8 cellular contexts compared by ENCODE assay signal in genomic region chr14:36604757-36605505, GRCh38. TPM values are rescaled to one million over a fixed set of nuclear protein-coding genes. Genes with fewer than 3 reads are reported as not detected.
DNase-seq lines count a peak whose midpoint lies in the region; ATAC-seq and TF ChIP-seq lines count a peak whose summit lies in the region.

No MANE protein-coding gene starts in this region.

- H3K4me3 ChIP-seq in MM.1S (ENCODE audit: low read length): no peak overlapping the region
- no peak overlapping the region for H3K4me3 ChIP-seq in PC-3 (ENCODE audit: low read length)
- no peak overlapping the region for H3K4me3 ChIP-seq in tibial artery

- H3K36me3 ChIP-seq in MM.1S (replicated peaks; ENCODE audit: insufficient read depth, low read length) (no peaks in the 10 kb centered on the region), PC-3 (ENCODE audit: low read depth, low read length) (no peaks in the 10 kb centered on the region), tibial artery (no peaks in the 10 kb centered on the region)

- no peaks in the 10 kb centered on the region for H3K79me2 ChIP-seq in MM.1S (ENCODE audit: low read length)
- H3K79me2 ChIP-seq in PC-3 (ENCODE audit: low read length): no peaks in the 10 kb centered on the region

- H3K9me3 ChIP-seq in MM.1S (replicated peaks; ENCODE audit: insufficient read depth, low read length) (no peaks in the 10 kb centered on the region), PC-3 (ENCODE audit: low read length) (no peaks in the 10 kb centered on the region), tibial artery (no peaks in the 10 kb centered on the region)

- no peaks in the 10 kb centered on the region for H3K4me1 ChIP-seq in MM.1S (ENCODE audit: low read length)
- H3K4me1 ChIP-seq in PC-3 (ENCODE audit: insufficient read depth, low read length): no peaks in the 10 kb centered on the region
- H3K4me1 ChIP-seq in tibial artery: no peaks in the 10 kb centered on the region

- no TSS peak for BruUV-seq in PC-3 (replicated peaks; lab: Mats Ljungman, UMichigan)

- H2AFZ ChIP-seq in MM.1S (ENCODE audit: low read length) (no peak overlapping the region), PC-3 (ENCODE audit: low read length) (no peak overlapping the region)

- H3K9ac ChIP-seq in MM.1S (ENCODE audit: low read length) (no peak overlapping the region), PC-3 (ENCODE audit: low read length) (no peak overlapping the region)

- CTCF ChIA-PET in PC-3 (lab: Charles Lee): interaction anchor here (0.6 to 3.7 kb wide), 14 partner anchors 23 to 1531 kb away, joined by 3 to 100 read pairs (median 8); no protein-coding TSS in a partner anchor

- H3K9me2 ChIP-seq in MM.1S (replicated peaks; ENCODE audit: insufficient read depth, low read length) (no peaks in the 10 kb centered on the region), PC-3 (replicated peaks; ENCODE audit: low read length) (no peaks in the 10 kb centered on the region)

- peak; percentile 56 for TF ChIP-seq CTCF in MM.1S (IDR thresholded peaks at IDR 0.05; ENCODE audit: low read length)
- peak; percentile 87 for TF ChIP-seq CTCF in PC-3 (conservative IDR thresholded peaks at IDR 0.05; ENCODE audit: low read depth, low read length)
- TF ChIP-seq CTCF in tibial artery (IDR thresholded peaks at IDR 0.05): peak; percentile 61 to 75

- intact Hi-C loops in PC-3 (cut with micrococcal nuclease) (loop anchor here (1.0 to 10.0 kb wide), 5 partner anchors 52 to 542 kb away; no protein-coding TSS in a partner anchor), tibial artery (cut with DNase I; ENCODE audit: low total_unique reads) (no loop called here)

- peak; percentile 8 for DNase-seq in activated T-cell treated with anti-CD3 and anti-CD28 coated beads for 24 hours (ENCODE audit: low read depth)
- no peak for DNase-seq in activated T-cell treated with anti-CD3 and anti-CD28 coated beads for 4 hours
- DNase-seq in HCEC 1CT: peak; percentile 70
- DNase-seq in MM.1S: peak; percentile 45
- DNase-seq in PC-3: peak; percentile 90
- DNase-seq in central memory CD4-positive, alpha-beta T cell: peak; percentile 3
- DNase-seq in left kidney (ENCODE audit: low read depth, low spot score): peak; percentile 93
- no peak for DNase-seq in tibial artery

- ATAC-seq in PC-3: peak; percentile 84

- H3K27me3 ChIP-seq in MM.1S (replicated peaks; ENCODE audit: insufficient read depth, low read length) (no peaks in the 10 kb centered on the region), PC-3 (ENCODE audit: low read length) (peaks cover 42% of the 10 kb centered on the region), tibial artery (peaks cover 0 to 24% of the 10 kb centered on the region in 2 donors)

- H3F3A ChIP-seq in MM.1S (ENCODE audit: insufficient read depth, low read length) (no peaks in the 10 kb centered on the region), PC-3 (ENCODE audit: low read length, unreplicated experiment) (no peaks in the 10 kb centered on the region)

- no peak overlapping the region for H3K27ac ChIP-seq in MM.1S (ENCODE audit: low read length)
- no peak overlapping the region for H3K27ac ChIP-seq in PC-3 (ENCODE audit: low read length)
- H3K27ac ChIP-seq in tibial artery: no peak overlapping the region

- POLR2A ChIA-PET in PC-3 (lab: Charles Lee; ENCODE audit: unreplicated experiment): no interaction called here

- H4K20me1 ChIP-seq in MM.1S (ENCODE audit: insufficient read depth, low read length) (no peaks in the 10 kb centered on the region), PC-3 (ENCODE audit: low read length) (no peaks in the 10 kb centered on the region)

- H3K4me2 ChIP-seq in MM.1S (ENCODE audit: low read depth, low read length) (no peak overlapping the region), PC-3 (ENCODE audit: low read length) (no peak overlapping the region)

RNA-seq across cellular contexts. Expression of gene NKX2-8, which starts 22.5 kb away (rescaled TPM):
- total RNA-seq in PC-3 (2014; rRNA removed): not detected in 2 replicates

RNA-seq across cellular contexts. Expression of gene PAX9, which starts 56.7 kb away (rescaled TPM):
- total RNA-seq in PC-3 (2014; rRNA removed): 14.3 and 14.9 TPM in 2 replicates

Comparison
In these comparisons a context has a peak if more than half of its experiments do, and no peak if none do; other contexts are left out.
1. DNase-seq: peak in activated T-cell treated with anti-CD3 and anti-CD28 coated beads for 24 hours (single experiment), HCEC 1CT (single experiment), MM.1S (single experiment), PC-3 (single experiment), central memory CD4-positive, alpha-beta T cell (single experiment) and left kidney (single experiment); none in activated T-cell treated with anti-CD3 and anti-CD28 coated beads for 4 hours (single experiment) and tibial artery (0 of 2).
2. Peak in every context shown above with its lines, with median percentiles within 50 percentile points of each other: CTCF ChIP-seq.